Comparison of ENCODE assay signal across 13 cellular contexts in genomic region chr18:48027401-48027931, GRCh38.
A peak's percentile ranks its signal among the peaks of the same experiment; 100 is the strongest.
DNase-seq lines count a peak whose midpoint lies in the region; ATAC-seq and TF ChIP-seq lines count a peak whose summit lies in the region.
"Had no signal": no experiment of that assay in that cellular context is flagged by ENCODE, and none has a peak within 500 bp of the region (broad histone marks: within the 10 kb centered on the region; RNA-seq: fewer than 3 reads in every experiment).

No MANE protein-coding gene starts in this region.

- H3K9ac ChIP-seq in endodermal cell (ENCODE audit: extremely low read depth, low read length, poor library complexity, severe bottlenecking), result no peak overlapping the region
- H3K9ac ChIP-seq: SK-N-SH had no signal

- H3K4me3 Mint-ChIP-seq in endodermal cell, result no peak overlapping the region
- H3K4me3 Mint-ChIP-seq: activated T-cell treated with anti-CD3 and anti-CD28 coated beads, Interleukin-2, amount 50 U/mL, for 24 hours; naive B cell had no signal

- no peaks in the 10 kb centered on the region for H3K9me3 Mint-ChIP-seq in endodermal cell
- H3K9me3 Mint-ChIP-seq: activated T-cell treated with anti-CD3 and anti-CD28 coated beads, Interleukin-2, amount 50 U/mL, for 24 hours; naive B cell had no signal

- peaks cover 9% of the 10 kb centered on the region for H3K4me1 Mint-ChIP-seq in endodermal cell

- no peaks in the 10 kb centered on the region for H3K36me3 Mint-ChIP-seq in endodermal cell (ENCODE audit: low read depth)
- H3K36me3 Mint-ChIP-seq: naive B cell had no signal

- H3K27ac ChIP-seq in endodermal cell (ENCODE audit: low read depth, low read length) (no peak overlapping the region), mesodermal cell (ENCODE audit: low read depth, low read length, severe bottlenecking) (peak overlapping the region; percentile 60), upper lobe of left lung (peak overlapping the region; percentile 13 to 48 (median 45))

- WGBS in endodermal cell (ENCODE audit: insufficient coverage in 1 of 2, insufficient read length in 1 of 2), 2 experiments, result 52% methylated on average over 5 to 7 of the region's 7 CpGs
- WGBS in mesodermal cell (ENCODE audit: insufficient coverage in 2 of 2), 2 experiments, result 31 to 66% methylated on average over 5 of the region's 7 CpGs
- 28 to 38% methylated on average over 7 of the region's 7 CpGs for WGBS in upper lobe of left lung, 2 donors

- TF ChIP-seq CTCF in endodermal cell (conservative IDR thresholded peaks at IDR 0.05), result no peak
- no peak for TF ChIP-seq CTCF in upper lobe of left lung (IDR thresholded peaks at IDR 0.05)

- H3K9me3 ChIP-seq in endodermal cell (ENCODE audit: control insufficient read depth, low read length) (no peaks in the 10 kb centered on the region), mesodermal cell (ENCODE audit: control insufficient read depth, low read length) (no peaks in the 10 kb centered on the region), upper lobe of left lung (no peaks in the 10 kb centered on the region)
- H3K9me3 ChIP-seq: SK-N-SH had no signal

- no peak for TF ChIP-seq EP300 in upper lobe of left lung (IDR thresholded peaks at IDR 0.05)

- H3K27me3 ChIP-seq in endodermal cell (ENCODE audit: control insufficient read depth, insufficient read depth, low read length, poor library complexity, severe bottlenecking) (no peaks in the 10 kb centered on the region), upper lobe of left lung (no peaks in the 10 kb centered on the region)

- peak overlapping the region; percentile 28 for H3K27ac Mint-ChIP-seq in endodermal cell
- H3K27ac Mint-ChIP-seq: activated T-cell treated with anti-CD3 and anti-CD28 coated beads, Interleukin-2, amount 50 U/mL, for 24 hours had no signal

- no peaks in the 10 kb centered on the region for H3K27me3 Mint-ChIP-seq in endodermal cell (ENCODE audit: insufficient read depth)

- H3K4me3 ChIP-seq in endodermal cell (ENCODE audit: low read length) (no peak overlapping the region), mesodermal cell (ENCODE audit: extremely low read depth, insufficient read depth, low read length, poor library complexity, severe bottlenecking) (no peak overlapping the region), upper lobe of left lung (no peak overlapping the region)

- DNase-seq in NCI-H2196 (lab: John Stamatoyannopoulos, UW; ENCODE audit: unreplicated experiment), result peak; percentile 9
- DNase-seq in NCI-H2196 treated with DMSO at 0.1 percent for 48 hours (lab: John Stamatoyannopoulos, UW; ENCODE audit: unreplicated experiment), result no peak
- DNase-seq in endodermal cell, result no peak
- peak in 1 of 2 donors; percentile 50 for DNase-seq in upper lobe of left lung
- DNase-seq in stimulated activated CD4-positive, alpha-beta T cell treated with anti-CD3 and anti-CD28 coated beads, Interleukin-4, amount 100 ng/mL, for 1 hour, result no peak
- no peak for DNase-seq in T1000 (lab: John Stamatoyannopoulos, UW)
- DNase-seq: activated T-cell treated with anti-CD3 and anti-CD28 coated beads, Interleukin-2, amount 50 U/mL, for 24 hours; DMS 273 treated with DMSO at 0.1 percent for 48 hours; naive B cell; NCI-H524 treated with DMSO at 0.1 percent for 48 hours; SK-N-SH had no signal

- no peak for ATAC-seq in upper lobe of left lung (ENCODE audit: low FRiP score in 2 of 2)
- no peak for ATAC-seq in HG03460 (IDR thresholded peaks at IDR 0.05; ENCODE audit: unreplicated experiment)

- TF ChIP-seq POLR2A in upper lobe of left lung (IDR thresholded peaks at IDR 0.05), result no peak

- H3K4me1 ChIP-seq in endodermal cell (ENCODE audit: control insufficient read depth, insufficient read depth, low read length) (no peaks in the 10 kb centered on the region), mesodermal cell (ENCODE audit: control insufficient read depth, insufficient read depth, low read length, poor library complexity, severe bottlenecking) (peaks cover 20% of the 10 kb centered on the region), upper lobe of left lung (peaks cover 3 to 25% (median 14%) of the 10 kb centered on the region in 4 donors)

- H3K36me3 ChIP-seq in endodermal cell (ENCODE audit: control insufficient read depth, insufficient read depth, low read length), result no peaks in the 10 kb centered on the region
- no peaks in the 10 kb centered on the region for H3K36me3 ChIP-seq in mesodermal cell (ENCODE audit: control insufficient read depth, insufficient read depth, low read length)
- no peaks in the 10 kb centered on the region for H3K36me3 ChIP-seq in upper lobe of left lung
